Comparison of ENCODE assay signal across 8 cellular contexts in the genomic region with DNA sequence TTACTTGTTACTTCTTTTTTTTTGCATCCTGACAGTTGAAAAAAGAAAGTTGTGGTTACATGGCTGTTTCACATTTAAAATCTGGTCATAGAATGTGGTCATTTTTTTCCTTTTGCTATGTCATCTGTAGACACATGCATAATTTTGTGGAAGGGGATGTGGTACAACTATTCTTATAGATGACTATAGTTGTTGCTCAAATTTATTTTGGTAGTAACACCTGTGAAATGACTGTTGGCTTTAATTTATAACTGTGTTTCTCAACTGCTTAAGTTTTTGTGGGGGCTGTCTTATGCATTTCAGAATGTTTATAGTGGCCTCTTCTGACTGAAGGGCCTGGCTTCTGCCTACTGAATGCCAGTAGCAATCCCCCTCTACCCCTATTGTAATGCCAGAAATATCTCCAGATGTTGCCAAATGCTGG.
DNase-seq lines count a peak whose midpoint lies in the region; ATAC-seq lines count a peak whose summit lies in the region.

No MANE protein-coding gene starts in this region.

- H3K4me3 Mint-ChIP-seq in activated naive CD8-positive, alpha-beta T cell treated with anti-CD3 and anti-CD28 coated beads for 36 hours: no peak overlapping the region

- peak; percentile 99 for ATAC-seq in GM18502 (IDR thresholded peaks at IDR 0.05; ENCODE audit: poor library complexity, unreplicated experiment)
- peak; percentile 95 for ATAC-seq in GM21515 (IDR thresholded peaks at IDR 0.05; ENCODE audit: unreplicated experiment)
- ATAC-seq in HG03469 (IDR thresholded peaks at IDR 0.05; ENCODE audit: unreplicated experiment): peak; percentile 95

- in situ Hi-C loops in ACHN (cut with HindIII; ENCODE audit: low pct_ligation_motif_present, low pct_unique_long_range_greater_than_20kb, low sequenced_read_pairs): no loop called here

- peaks cover 10% of the 10 kb centered on the region for H3K4me1 Mint-ChIP-seq in activated naive CD8-positive, alpha-beta T cell treated with anti-CD3 and anti-CD28 coated beads for 36 hours

- H3K27me3 Mint-ChIP-seq in activated naive CD8-positive, alpha-beta T cell treated with anti-CD3 and anti-CD28 coated beads for 36 hours: no peaks in the 10 kb centered on the region

- H3K36me3 Mint-ChIP-seq in activated naive CD8-positive, alpha-beta T cell treated with anti-CD3 and anti-CD28 coated beads for 36 hours: peaks cover 35% of the 10 kb centered on the region

- peak overlapping the region; percentile 4 for H3K27ac Mint-ChIP-seq in activated naive CD8-positive, alpha-beta T cell treated with anti-CD3 and anti-CD28 coated beads for 36 hours

- H3K9me3 Mint-ChIP-seq in activated naive CD8-positive, alpha-beta T cell treated with anti-CD3 and anti-CD28 coated beads for 36 hours: peaks cover 6% of the 10 kb centered on the region

- no peak for DNase-seq in activated naive CD8-positive, alpha-beta T cell treated with anti-CD3 and anti-CD28 coated beads for 36 hours
- no peak for DNase-seq in NCI-H524 treated with DMSO at 0.1 percent for 48 hours (lab: John Stamatoyannopoulos, UW)
- DNase-seq in ACHN: no peak
- DNase-seq in superior temporal gyrus (ENCODE audit: extremely low spot score): no peak
- DNase-seq in activated CD4-positive, alpha-beta T cell treated with anti-CD3 and anti-CD28 coated beads for 48 hours: no peak
